In genomic region chr2:96527990-96528679, GRCh38 we compare ENCODE assay signal across 10 cellular contexts. TPM values are rescaled to one million over a fixed set of nuclear protein-coding genes. Genes with fewer than 3 reads are reported as not detected.
DNase-seq lines count a peak whose midpoint lies in the region; FAIRE-seq and TF ChIP-seq lines count a peak whose summit lies in the region.
"Had no signal": no experiment of that assay in that cellular context is flagged by ENCODE, and none has a peak within 500 bp of the region (broad histone marks: within the 10 kb centered on the region; RNA-seq: fewer than 3 reads in every experiment).

No MANE protein-coding gene starts in this region.

- peak overlapping the region; percentile 62 for H3K9ac ChIP-seq in endothelial cell of umbilical vein (replicated peaks; ENCODE audit: extremely low read depth, insufficient read depth, low read length)

- H3K27ac Mint-ChIP-seq in activated CD4-positive, alpha-beta T cell treated with anti-CD3 and anti-CD28 coated beads, Interleukin-2, amount 10 ng/mL, durations not matched to agents 7 days and 5 days = peak overlapping the region; percentile 87
- no peak overlapping the region for H3K27ac Mint-ChIP-seq in nephron progenitor cell

- peak overlapping the region; percentile 65 for H2AFZ ChIP-seq in endothelial cell of umbilical vein (ENCODE audit: low read depth, low read length)

- H3K4me1 Mint-ChIP-seq in activated CD4-positive, alpha-beta T cell treated with anti-CD3 and anti-CD28 coated beads, Interleukin-2, amount 10 ng/mL, durations not matched to agents 7 days and 5 days = peaks cover 89% of the 10 kb centered on the region
- peaks cover 53% of the 10 kb centered on the region for H3K4me1 Mint-ChIP-seq in nephron progenitor cell

- H3K27me3 ChIP-seq in endothelial cell of umbilical vein (ENCODE audit: control insufficient read depth in 2 of 2, insufficient read depth in 2 of 2, low read length in 2 of 2) (no peaks in the 10 kb centered on the region), thyroid gland (no peaks in the 10 kb centered on the region)

- CTCF ChIA-PET in activated CD4-positive, alpha-beta T cell treated with anti-CD3 and anti-CD28 coated beads, Interleukin-2, amount 10 ng/mL, durations not matched to agents 7 days and 5 days (lab: Charles Lee) = interaction anchor here (0.5 to 2.6 kb wide), 13 partner anchors 10 to 210 kb away, joined by 3 to 13 read pairs (median 4); partner anchors contain the start of gene NCAPH
- CTCF ChIA-PET in endothelial cell of umbilical vein (lab: Charles Lee) = interaction anchor here (0.6 to 3.6 kb wide), 15 partner anchors 10 to 535 kb away, joined by 3 to 101 read pairs (median 4); partner anchors contain the start of genes ARID5A and CNNM3

- H4K20me1 ChIP-seq in endothelial cell of umbilical vein (replicated peaks; ENCODE audit: control insufficient read depth, extremely low read depth, insufficient read depth, low read length) = no peaks in the 10 kb centered on the region

- no TSS peak for BruUV-seq in endothelial cell of umbilical vein (replicated peaks; lab: Mats Ljungman, UMichigan)

- peak; percentile 84 for FAIRE-seq in endothelial cell of umbilical vein (lab: Jason Lieb, UNC)
- FAIRE-seq: A204.1 had no signal

- intact Hi-C loops in endothelial cell of umbilical vein (cut with micrococcal nuclease) (loop anchor here (1.0 to 5.0 kb wide), 3 partner anchors 19 to 214 kb away; partner anchors contain the start of gene LMAN2L), thyroid gland (cut with DNase I) (loop anchor here (10.0 kb wide), 1 partner anchor 277 kb away; no protein-coding TSS in a partner anchor)

- H3K4me3 Mint-ChIP-seq in activated CD4-positive, alpha-beta T cell treated with anti-CD3 and anti-CD28 coated beads, Interleukin-2, amount 10 ng/mL, durations not matched to agents 7 days and 5 days = peak overlapping the region; percentile 72
- H3K4me3 Mint-ChIP-seq in nephron progenitor cell = peak overlapping the region; percentile 68

- H3K9me1 ChIP-seq in endothelial cell of umbilical vein (replicated peaks; ENCODE audit: control insufficient read depth, extremely low read depth, insufficient read depth, low read length) = no peaks in the 10 kb centered on the region

- TF ChIP-seq POLR2A in endothelial cell of umbilical vein (IDR thresholded peaks at IDR 0.05; ENCODE audit: low read depth, low read length) (no peak), thyroid gland (IDR thresholded peaks at IDR 0.05) (no peak)

- POLR2A ChIA-PET in activated CD4-positive, alpha-beta T cell treated with anti-CD3 and anti-CD28 coated beads, Interleukin-2, amount 10 ng/mL, durations not matched to agents 7 days and 5 days (lab: Charles Lee) = interaction anchor here (0.7 to 3.7 kb wide), 3 partner anchors 10 to 23 kb away, joined by 3 to 25 read pairs (median 3); partner anchors contain the start of gene ARID5A
- POLR2A ChIA-PET in endothelial cell of umbilical vein (lab: Charles Lee) = interaction anchor here (1.4 kb wide), 1 partner anchor 9 kb away, joined by 7 read pairs; no protein-coding TSS in a partner anchor

- dilution Hi-C loops in endothelial cell of umbilical vein (cut with MboI; ENCODE audit: extremely low pct_ligation_motif_present, low sequenced_read_pairs) = no loop called here

- H3K36me3 ChIP-seq in endothelial cell of umbilical vein (ENCODE audit: control insufficient read depth in 2 of 2, extremely low read depth in 1 of 2, insufficient read depth in 2 of 2, low read length in 2 of 2) (no peaks in the 10 kb centered on the region), thyroid gland (no peaks in the 10 kb centered on the region)

- H3K9me3 Mint-ChIP-seq in activated CD4-positive, alpha-beta T cell treated with anti-CD3 and anti-CD28 coated beads, Interleukin-2, amount 10 ng/mL, durations not matched to agents 7 days and 5 days = no peaks in the 10 kb centered on the region
- no peaks in the 10 kb centered on the region for H3K9me3 Mint-ChIP-seq in nephron progenitor cell

- H3K79me2 ChIP-seq in endothelial cell of umbilical vein (ENCODE audit: control insufficient read depth, insufficient read depth, low read length) = no peaks in the 10 kb centered on the region

- H3K4me1 ChIP-seq in endothelial cell of umbilical vein (ENCODE audit: control insufficient read depth, extremely low read depth, insufficient read depth, low read length) (peaks cover 36% of the 10 kb centered on the region), thyroid gland (peaks cover 14 to 50% of the 10 kb centered on the region in 2 donors)

- H3K27ac ChIP-seq in endothelial cell of umbilical vein (ENCODE audit: insufficient read depth, low read depth, low read length) (peak overlapping the region; percentile 77), thyroid gland (peak overlapping the region; percentile 41 to 80 (median 66))
- H3K27ac ChIP-seq: VCaP had no signal

- H3K4me3 ChIP-seq in endothelial cell of umbilical vein (replicated peaks in 1 of 3; ENCODE audit: insufficient read depth in 1 of 3, low read depth in 1 of 3, low read length in 3 of 3) (peak overlapping the region; percentile 17 to 53 (median 50)), thyroid gland (replicated peaks in 1 of 3) (peak overlapping the region in 1 of 3 donors; percentile 43)

- WGBS in thyroid gland, 2 donors = 59 to 65% methylated on average over 13 of the region's 13 CpGs

- TF ChIP-seq CTCF in endothelial cell of umbilical vein (IDR thresholded peaks at IDR 0.05; ENCODE audit: extremely low read depth in 1 of 2, insufficient read depth in 1 of 2, low read depth in 1 of 2, low read length in 2 of 2) (no peak), nephron progenitor cell (IDR thresholded peaks at IDR 0.05) (no peak), thyroid gland (IDR thresholded peaks at IDR 0.05) (no peak)

- peak; percentile 32 for DNase-seq in DMS153 (lab: John Stamatoyannopoulos, UW)
- no peak for DNase-seq in DMS153 treated with DMSO at 0.1 percent for 48 hours (lab: John Stamatoyannopoulos, UW; ENCODE audit: unreplicated experiment)
- DNase-seq in activated CD4-positive, alpha-beta T cell treated with anti-CD3 and anti-CD28 coated beads, Interleukin-2, amount 10 ng/mL, durations not matched to agents 7 days and 5 days = peak; percentile 59
- DNase-seq in endothelial cell of umbilical vein (ENCODE audit: low read depth, low spot score) = peak; percentile 75
- no peak for DNase-seq in nephron progenitor cell
- DNase-seq in thyroid gland = peak in 1 of 2 donors; percentile 23
- DNase-seq in HT-29 (ENCODE audit: low spot score) = no peak
- DNase-seq in COLO829 (ENCODE audit: low spot score) = no peak

- no peaks in the 10 kb centered on the region for H3K27me3 Mint-ChIP-seq in activated CD4-positive, alpha-beta T cell treated with anti-CD3 and anti-CD28 coated beads, Interleukin-2, amount 10 ng/mL, durations not matched to agents 7 days and 5 days
- peaks cover 7% of the 10 kb centered on the region for H3K27me3 Mint-ChIP-seq in nephron progenitor cell (ENCODE audit: low read depth, poor library complexity)

- H3K4me2 ChIP-seq in endothelial cell of umbilical vein (ENCODE audit: insufficient read depth, low read length) = peak overlapping the region; percentile 80

- H3K36me3 Mint-ChIP-seq in activated CD4-positive, alpha-beta T cell treated with anti-CD3 and anti-CD28 coated beads, Interleukin-2, amount 10 ng/mL, durations not matched to agents 7 days and 5 days (ENCODE audit: low read depth) = no peaks in the 10 kb centered on the region
- H3K36me3 Mint-ChIP-seq in nephron progenitor cell (ENCODE audit: low read depth) = no peaks in the 10 kb centered on the region

- H3K9me3 ChIP-seq in endothelial cell of umbilical vein (replicated peaks; ENCODE audit: control insufficient read depth, insufficient read depth, low read length) (no peaks in the 10 kb centered on the region), thyroid gland (no peaks in the 10 kb centered on the region)

TF ChIP-seq in endothelial cell of umbilical vein, 7 proteins besides CTCF, POLR2A, EP300 and RAD21:
- TF ChIP-seq FOS (IDR thresholded peaks at IDR 0.05; ENCODE audit: borderline replicate concordance, insufficient read depth, low read length) = peak; percentile 19
- TF ChIP-seq POLR2AphosphoS5 (IDR thresholded peaks at IDR 0.05; ENCODE audit: insufficient read depth, low read depth, low read length) = no peak

RNA-seq across cellular contexts. Expression of gene ARID5A, which starts 8.4 kb away (rescaled TPM):
- 10 to 100 TPM; 47.2 to 50.5 TPM for total RNA-seq in activated CD4-positive, alpha-beta T cell treated with anti-CD3 and anti-CD28 coated beads, Interleukin-2, amount 10 ng/mL, durations not matched to agents 7 days and 5 days
- 24.7 and 29.0 TPM in 2 replicates for total RNA-seq in endothelial cell of umbilical vein
- polyA plus RNA-seq in endothelial cell of umbilical vein = 18.0 and 24.0 TPM in 2 replicates
- 11.9 and 19.8 TPM in 2 replicates for polyA plus RNA-seq in endothelial cell of umbilical vein (2011; cell fraction: cytosol; rRNA removed)
- polyA plus RNA-seq in endothelial cell of umbilical vein (2011; cell fraction: nucleus; rRNA removed) = 31.6 and 44.1 TPM in 2 replicates
- polyA plus RNA-seq in endothelial cell of umbilical vein (2012) = 14.6 and 18.7 TPM in 2 replicates
- 9.5 and 11.3 TPM in 2 replicates for polyA minus RNA-seq in endothelial cell of umbilical vein
- polyA minus RNA-seq in endothelial cell of umbilical vein (2011; cell fraction: cytosol; rRNA and poly(A)+ RNA removed) = 1.6 TPM
- 11.0 and 22.2 TPM in 2 replicates for polyA minus RNA-seq in endothelial cell of umbilical vein (2011; cell fraction: nucleus; rRNA and poly(A)+ RNA removed)
- total RNA-seq in thyroid gland = 10 to 100 TPM in 3 of 4 donors, 1 to 10 TPM in 1; 9.2 to 29.3 (median 20.0) TPM
- 2.5 and 3.2 TPM in 2 replicates for total RNA-seq in HT-29 (2014; rRNA removed; shearing (Covaris generic))

RNA-seq across cellular contexts. Expression of gene NEURL3, which starts 23.0 kb away (rescaled TPM):
- total RNA-seq in activated CD4-positive, alpha-beta T cell treated with anti-CD3 and anti-CD28 coated beads, Interleukin-2, amount 10 ng/mL, durations not matched to agents 7 days and 5 days = under 1 TPM; 0.22 to 0.27 TPM
- not detected in 2 replicates for total RNA-seq in endothelial cell of umbilical vein
- polyA plus RNA-seq in endothelial cell of umbilical vein = 0.08 TPM in 1 of 2 replicates, not detected in the other
- polyA plus RNA-seq in endothelial cell of umbilical vein (2011; cell fraction: cytosol; rRNA removed) = 0.04 and 0.06 TPM in 2 replicates
- polyA plus RNA-seq in endothelial cell of umbilical vein (2011; cell fraction: nucleus; rRNA removed) = not detected in 2 replicates
- not detected in 2 replicates for polyA plus RNA-seq in endothelial cell of umbilical vein (2012)
- not detected in 2 replicates for polyA minus RNA-seq in endothelial cell of umbilical vein
- not detected for polyA minus RNA-seq in endothelial cell of umbilical vein (2011; cell fraction: cytosol; rRNA and poly(A)+ RNA removed)
- polyA minus RNA-seq in endothelial cell of umbilical vein (2011; cell fraction: nucleus; rRNA and poly(A)+ RNA removed) = not detected in 2 replicates
- under 1 TPM in 1 of 4 donors, not detected in 3; 0.40 TPM for total RNA-seq in thyroid gland
- total RNA-seq in HT-29 (2014; rRNA removed; shearing (Covaris generic)) = 3.8 and 4.3 TPM in 2 replicates

Comparison
In these comparisons a context has a peak if more than half of its experiments do, and no peak if none do; other contexts are left out.
1. DNase-seq: peak in DMS153 (single experiment), activated CD4-positive, alpha-beta T cell treated with anti-CD3 and anti-CD28 coated beads, Interleukin-2, amount 10 ng/mL, durations not matched to agents 7 days and 5 days (single experiment) and endothelial cell of umbilical vein (single experiment); none in DMS153 treated with DMSO at 0.1 percent for 48 hours (single experiment), nephron progenitor cell (single experiment), HT-29 (single experiment) and COLO829 (single experiment).